1 cellular context compared by ENCODE assay signal in genomic region chr22:24148586-24148985, GRCh38.
TF ChIP-seq lines count a peak whose summit lies in the region.

No MANE protein-coding gene starts in this region.

TF ChIP-seq in WTC11, 78 proteins besides CTCF, POLR2A, EP300 and RAD21 (continued from another document):
- TF ChIP-seq FOXP4 (CRISPR knock-in tag; IDR thresholded peaks at IDR 0.05) (no peak), ZNF138 (CRISPR knock-in tag; conservative IDR thresholded peaks at IDR 0.05) (no peak), USF1 (CRISPR knock-in tag; IDR thresholded peaks at IDR 0.05) (no peak)
